In the genomic region with DNA sequence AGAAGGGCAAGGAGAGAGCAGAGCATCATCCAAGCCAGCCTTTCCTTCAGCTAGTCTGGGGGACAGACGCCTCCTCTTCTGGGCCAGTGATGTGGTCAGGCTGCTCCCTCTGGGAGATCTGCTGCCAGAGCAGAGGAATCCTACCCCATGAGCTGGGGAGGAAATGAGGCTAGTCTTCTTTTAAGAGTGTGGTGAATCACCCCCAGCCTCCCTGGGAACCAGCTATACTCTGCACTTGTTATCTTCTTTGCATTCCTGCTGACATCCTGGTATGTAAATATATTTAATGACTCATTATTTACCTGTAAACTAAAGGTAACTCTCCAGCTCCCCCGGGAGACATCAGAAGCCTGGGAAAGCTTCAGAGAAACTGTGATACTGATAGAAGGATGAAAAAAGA, we compare ENCODE assay signal across 12 cellular contexts. TPM values are rescaled to one million over a fixed set of nuclear protein-coding genes. Genes with fewer than 3 reads are reported as not detected.
DNase-seq lines count a peak whose midpoint lies in the region; FAIRE-seq and TF ChIP-seq lines count a peak whose summit lies in the region.
"Had no signal": no experiment of that assay in that cellular context is flagged by ENCODE, and none has a peak within 500 bp of the region (broad histone marks: within the 10 kb centered on the region; RNA-seq: fewer than 3 reads in every experiment).

No MANE protein-coding gene starts in this region.

- no peaks in the 10 kb centered on the region for H3K79me2 ChIP-seq in H1 (ENCODE audit: control insufficient read depth in 1 of 2, insufficient read depth in 2 of 2, low read length in 2 of 2)

- H2BK20ac ChIP-seq in H1 (ENCODE audit: low read length): no peak overlapping the region; the same call in 1 of the 2 replicates

- no peaks in the 10 kb centered on the region for H3K36me3 Mint-ChIP-seq in T-helper 1 cell treated with Interleukin-12 subunit alpha and Interleukin-12 subunit beta and Interleukin-4 antibody, amounts not matched to agents 30 μg/mL and 1 μg/mL, for 36 hours (ENCODE audit: low read depth)

- H3K4me2 ChIP-seq in H1 (ENCODE audit: insufficient read depth in 1 of 2, low read depth in 2 of 2, low read length in 2 of 2): peak overlapping the region; percentile 43 to 53

- H3K9ac ChIP-seq in H1 (replicated peaks in 1 of 4; ENCODE audit: extremely low read depth in 1 of 4, low read depth in 3 of 4, low read length in 3 of 4): no peak overlapping the region

- H2AFZ ChIP-seq in H1 (ENCODE audit: low read length): no peak overlapping the region

- no peaks in the 10 kb centered on the region for H3K23me2 ChIP-seq in H1 (ENCODE audit: low read depth, low read length)

- peaks cover 58% of the 10 kb centered on the region for H3K4me1 Mint-ChIP-seq in T-helper 1 cell treated with Interleukin-12 subunit alpha and Interleukin-12 subunit beta and Interleukin-4 antibody, amounts not matched to agents 30 μg/mL and 1 μg/mL, for 36 hours (ENCODE audit: low read depth)

- H3K4me1 ChIP-seq in H1 (replicated peaks in 1 of 4; ENCODE audit: control insufficient read depth in 3 of 4, insufficient read depth in 4 of 4, low read length in 3 of 4) (peaks cover 10 to 23% (median 17%) of the 10 kb centered on the region in 4 experiments), Peyer's patch (peaks cover 0 to 19% (median 2%) of the 10 kb centered on the region in 4 donors)

- POLR2A ChIA-PET in H1 (lab: Charles Lee; ENCODE audit: partially characterized antibody): interaction anchor here (1.1 to 2.4 kb wide), 2 partner anchors 14 to 17 kb away, joined by 4 to 18 read pairs; no protein-coding TSS in a partner anchor

- H3K9me3 Mint-ChIP-seq in T-helper 1 cell treated with Interleukin-12 subunit alpha and Interleukin-12 subunit beta and Interleukin-4 antibody, amounts not matched to agents 30 μg/mL and 1 μg/mL, for 36 hours: no peaks in the 10 kb centered on the region

- 0% methylated on average over 2 of the region's 2 CpGs; no CpG with 5 or more reads in 1 of the 2 experiments for WGBS in H1 (ENCODE audit: extremely low coverage in 1 of 2, insufficient coverage in 1 of 2, insufficient read length in 1 of 2, insufficient replicate concordance in 2 of 2, low coverage in 1 of 2, low lambda C conversion rate in 2 of 2, missing lambda C conversion rate in 1 of 2), 2 experiments

- no peak overlapping the region for H3K14ac ChIP-seq in H1 (ENCODE audit: insufficient read length)

- no peak overlapping the region for H4K5ac ChIP-seq in H1 (ENCODE audit: insufficient read length, low read depth, low read length)

- DNase-seq in T-helper 1 cell (no peak), NCI-H69 (lab: John Stamatoyannopoulos, UW) (peak; percentile 37), H1 (ENCODE audit: low read depth in 1 of 2, low spot score in 2 of 2) (peak in 1 of 2 experiments; percentile 73), skeletal muscle cell (ENCODE audit: low read depth) (peak; percentile 52), GM19239 (ENCODE audit: insufficient read length, low spot score) (no peak), Peyer's patch (no peak), activated gamma-delta T cell treated with Interleukin-2 at 50 U/mL for 16 hours (no peak)
- DNase-seq: NCI-H446 treated with DMSO at 0.1 percent for 48 hours; stimulated activated CD4-positive, alpha-beta T cell treated with anti-CD3 and anti-CD28 coated beads, Interleukin-15, amount 100 ng/mL, for 24 hours had no signal

- 0 out of 2 replicates have a peak overlapping the region, but pooled peaks have one; percentile 4 for H2AK5ac ChIP-seq in H1 (ENCODE audit: low read depth, low read length)

- no peak overlapping the region for H4K8ac ChIP-seq in H1 (ENCODE audit: extremely low read depth, insufficient read depth, low read length)

- no peak overlapping the region for H3K56ac ChIP-seq in H1 (replicated peaks; ENCODE audit: insufficient read length, low read depth, low read length)

- no peaks in the 10 kb centered on the region for H4K20me1 ChIP-seq in H1 (replicated peaks in 1 of 2; ENCODE audit: control insufficient read depth in 1 of 2, insufficient read depth in 2 of 2, low read length in 2 of 2)

- no peak for FAIRE-seq in H1 (lab: Jason Lieb, UNC)
- FAIRE-seq in GM19239 (lab: Jason Lieb, UNC): no peak

- CTCF ChIA-PET in H1 (lab: Charles Lee; ENCODE audit: partially characterized antibody): interaction anchor here (0.7 to 18.9 kb wide), 29 partner anchors 8 to 402 kb away, joined by 3 to 430 read pairs (median 5); a partner anchor contains a TSS

- TF ChIP-seq CTCF in H1 (IDR thresholded peaks at IDR 0.05; ENCODE audit: control extremely low read depth in 1 of 3, insufficient read depth in 1 of 3, low read depth in 1 of 3, low read length in 3 of 3) (no peak), Peyer's patch (IDR thresholded peaks at IDR 0.05) (no peak)

- H2BK5ac ChIP-seq in H1 (ENCODE audit: low read depth, low read length): peak overlapping the region; percentile 87; the same call in 1 of the 2 replicates

- peak overlapping the region; percentile 60 for H3K4me3 Mint-ChIP-seq in T-helper 1 cell treated with Interleukin-12 subunit alpha and Interleukin-12 subunit beta and Interleukin-4 antibody, amounts not matched to agents 30 μg/mL and 1 μg/mL, for 36 hours

- H2BK12ac ChIP-seq in H1 (ENCODE audit: low read depth, low read length): peak overlapping the region; percentile 94

- H2BK120ac ChIP-seq in H1 (replicated peaks; ENCODE audit: low read depth, low read length): peak overlapping the region; percentile 30

- peaks cover 9% of the 10 kb centered on the region for H3K27me3 Mint-ChIP-seq in T-helper 1 cell treated with Interleukin-12 subunit alpha and Interleukin-12 subunit beta and Interleukin-4 antibody, amounts not matched to agents 30 μg/mL and 1 μg/mL, for 36 hours (ENCODE audit: low read depth)

- H3K36me3 ChIP-seq in H1 (ENCODE audit: control insufficient read depth in 2 of 4, insufficient read depth in 4 of 4, low read length in 3 of 4) (no peaks in the 10 kb centered on the region; a peak in 1 of 8 replicates), Peyer's patch (no peaks in the 10 kb centered on the region)

- no peak overlapping the region for H3K23ac ChIP-seq in H1 (ENCODE audit: insufficient read length)

- H3K4me3 ChIP-seq in H1 (ENCODE audit: extremely low read depth in 1 of 4, insufficient read depth in 2 of 4, low read depth in 3 of 4, low read length in 4 of 4) (peak overlapping the region in 3 of 4 experiments; percentile 9 to 33 (median 12); a peak in 3 of 8 replicates), skeletal muscle cell (ENCODE audit: low read depth, low read length) (no peak overlapping the region), Peyer's patch (no peak overlapping the region)

- H2BK15ac ChIP-seq in H1 (ENCODE audit: low read length): no peak overlapping the region

- H3K27ac ChIP-seq in H1 (ENCODE audit: low read depth, low read length) (0 out of 2 replicates have a peak overlapping the region, but pooled peaks have one; percentile 55), Peyer's patch (peak overlapping the region in 2 of 4 donors; percentile 28 to 96)

- H4K91ac ChIP-seq in H1 (replicated peaks; ENCODE audit: insufficient read length, low read length): peak overlapping the region; percentile 1

- TF ChIP-seq POLR2A in H1 (IDR thresholded peaks at IDR 0.05; ENCODE audit: control extremely low read depth in 1 of 2, low read depth in 2 of 2, low read length in 2 of 2) (peak in 1 of 2 experiments; percentile 80; a peak in 2 of 3 replicates), Peyer's patch (IDR thresholded peaks at IDR 0.05) (no peak)

- H3K79me1 ChIP-seq in H1 (ENCODE audit: low read depth, low read length): no peaks in the 10 kb centered on the region

- H3K18ac ChIP-seq in H1 (ENCODE audit: extremely low read depth, low read length): peak overlapping the region; percentile 88

- H3K9me3 ChIP-seq in H1 (ENCODE audit: insufficient read depth in 2 of 2, low read depth in 1 of 2, low read length in 1 of 2): no peaks in the 10 kb centered on the region
- no peaks in the 10 kb centered on the region for H3K9me3 ChIP-seq in Peyer's patch

- peak overlapping the region; percentile 43 for H3K27ac Mint-ChIP-seq in T-helper 1 cell treated with Interleukin-12 subunit alpha and Interleukin-12 subunit beta and Interleukin-4 antibody, amounts not matched to agents 30 μg/mL and 1 μg/mL, for 36 hours

- TF ChIP-seq RAD21 in H1 (IDR thresholded peaks at IDR 0.05 in 1 of 2, conservative IDR thresholded peaks at IDR 0.05 in 1 of 2; ENCODE audit: low read depth in 2 of 2, low read length in 2 of 2): no peak

- peak in 1 of 2 experiments; percentile 21; a peak in 1 of 3 replicates for TF ChIP-seq EP300 in H1 (IDR thresholded peaks at IDR 0.05; ENCODE audit: borderline replicate concordance in 1 of 2, low read depth in 2 of 2, low read length in 2 of 2)

- H3K4ac ChIP-seq in H1 (replicated peaks; ENCODE audit: insufficient read length, low read depth, low read length): no peak overlapping the region

- H3K27me3 ChIP-seq in H1 (replicated peaks in 1 of 4; ENCODE audit: control insufficient read depth in 3 of 4, extremely low read depth in 1 of 4, insufficient read depth in 3 of 4, low read length in 3 of 4) (no peaks in the 10 kb centered on the region), Peyer's patch (no peaks in the 10 kb centered on the region)

TF ChIP-seq in H1, 55 proteins besides CTCF, POLR2A, EP300 and RAD21 (continues in another document):
- TF ChIP-seq TBP (IDR thresholded peaks at IDR 0.05; ENCODE audit: low read depth, low read length): 0 out of 2 replicates have a peak, but pooled peaks have one; percentile 29

RNA-seq across cellular contexts. Expression of a gene that starts 41.6 kb away (rescaled TPM):
- 19.7 TPM in 2 replicates for total RNA-seq in H1 (2021; fragmentation: NEBNext Ultra II Directional; extraction: Animal tissue kit (Norgen Biotek cat#: 25700))
- 19.7 and 27.3 TPM in 2 replicates for polyA plus RNA-seq in H1 (2011; rRNA removed)
- polyA plus RNA-seq in H1 (2011; cell fraction: cytosol; rRNA removed): 19.9 TPM
- polyA plus RNA-seq in H1 (2011; cell fraction: nucleus; rRNA removed): 78.8 TPM
- 9.1 to 24.6 TPM (median 19.3 TPM) in 4 replicates for polyA plus RNA-seq in H1 (2012, experiment 1 of 2)
- polyA plus RNA-seq in H1 (2012, experiment 2 of 2): 11.1 TPM
- 12.7 TPM for polyA plus RNA-seq in H1 (2013, experiment 1 of 2)
- polyA plus RNA-seq in H1 (2013, experiment 2 of 2): 13.6 TPM
- polyA minus RNA-seq in H1 (2011; rRNA and poly(A)+ RNA removed): 10.9 and 16.7 TPM in 2 replicates
- polyA minus RNA-seq in H1 (2011; cell fraction: cytosol; rRNA and poly(A)+ RNA removed): 16.1 TPM
- polyA minus RNA-seq in H1 (2011; cell fraction: nucleus; rRNA and poly(A)+ RNA removed): 17.5 TPM
- 10 to 100 TPM in 1 of 4 donors, 1 to 10 TPM in 2, under 1 TPM in 1; 0.53 to 19.0 (median 5.5) TPM for total RNA-seq in Peyer's patch

RNA-seq across cellular contexts. Expression of a gene that starts 42.5 kb away (rescaled TPM):
- not detected in 2 replicates for total RNA-seq in H1 (2021; fragmentation: NEBNext Ultra II Directional; extraction: Animal tissue kit (Norgen Biotek cat#: 25700))
- not detected in 2 replicates for polyA plus RNA-seq in H1 (2011; rRNA removed)
- 0.10 TPM for polyA plus RNA-seq in H1 (2011; cell fraction: cytosol; rRNA removed)
- polyA plus RNA-seq in H1 (2011; cell fraction: nucleus; rRNA removed): not detected
- polyA plus RNA-seq in H1 (2012, experiment 1 of 2): not detected in 4 replicates
- 0.26 TPM for polyA plus RNA-seq in H1 (2012, experiment 2 of 2)
- polyA plus RNA-seq in H1 (2013, experiment 1 of 2): not detected
- not detected for polyA plus RNA-seq in H1 (2013, experiment 2 of 2)
- polyA minus RNA-seq in H1 (2011; rRNA and poly(A)+ RNA removed): not detected in 2 replicates
- not detected for polyA minus RNA-seq in H1 (2011; cell fraction: cytosol; rRNA and poly(A)+ RNA removed)
- not detected for polyA minus RNA-seq in H1 (2011; cell fraction: nucleus; rRNA and poly(A)+ RNA removed)
- total RNA-seq in Peyer's patch: 100 to 1,000 TPM in 3 of 4 donors, 10 to 100 TPM in 1; 29.7 to 243 (median 208) TPM
- total RNA-seq: dermis microvascular lymphatic vessel endothelial cell had no signal
- polyA plus RNA-seq: AG04450 had no signal

Comparison
In these comparisons a context has a peak if more than half of its experiments do, and no peak if none do; other contexts are left out.
1. DNase-seq: peak in NCI-H69 (single experiment) and skeletal muscle cell (single experiment); none in T-helper 1 cell (0 of 5), GM19239 (single experiment), Peyer's patch (0 of 3) and activated gamma-delta T cell treated with Interleukin-2 at 50 U/mL for 16 hours (single experiment).
2. H3K4me3 ChIP-seq: peak in H1 (3 of 4); none in skeletal muscle cell (single experiment) and Peyer's patch (0 of 4).
3. RNA of a gene that starts 42.5 kb away (total RNA-seq): 29.7 to 243 TPM in Peyer's patch; not detected in H1; every median in the first group is over 10 times any median in the second.